Comparison of ENCODE assay signal across 28 cellular contexts in the genomic region with DNA sequence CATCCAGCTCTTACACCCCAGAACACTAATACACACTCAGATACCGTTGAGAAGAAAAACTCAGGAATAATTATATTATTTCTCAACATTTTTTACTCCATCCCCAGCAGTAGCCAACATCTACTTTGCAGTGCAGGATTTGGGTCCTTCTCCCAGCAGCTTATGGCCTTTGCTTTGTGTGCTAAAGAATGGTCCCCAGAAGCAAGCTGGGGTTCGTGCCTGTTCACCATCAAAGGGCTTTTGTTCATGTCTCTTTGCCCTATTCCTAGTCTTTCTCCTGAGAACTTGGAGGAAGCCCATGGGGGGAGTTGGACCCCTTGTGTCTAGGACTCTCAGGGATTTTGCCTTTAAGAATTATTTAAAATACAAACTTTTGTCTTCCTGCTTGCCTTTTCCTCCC.
"Had no signal": no experiment of that assay in that cellular context is flagged by ENCODE, and none has a peak within 500 bp of the region (broad histone marks: within the 10 kb centered on the region; RNA-seq: fewer than 3 reads in every experiment).

No MANE protein-coding gene starts in this region.

- H3K4me1 ChIP-seq: left lung, lower lobe of right lung, prostate gland, stomach, tibial artery, upper lobe of right lung had no signal

- H3K36me3 ChIP-seq: ovary, prostate gland, thoracic aorta, upper lobe of right lung had no signal

- H3K4me3 ChIP-seq: left lung, lower lobe of right lung, ovary, prostate gland, skin epidermis, stomach, thoracic aorta, tibial artery, upper lobe of right lung had no signal

- H3K9me3 ChIP-seq: lower lobe of right lung, ovary, prostate gland, thoracic aorta, tibial artery, upper lobe of right lung had no signal

- DNase-seq: immature natural killer cell; kidney; left colon; left lung; lower lobe of right lung; naive B cell; natural killer cell; nephron progenitor cell; ovary; retina; right cardiac atrium; stimulated activated CD4-positive, alpha-beta T cell treated with anti-CD3 and anti-CD28 coated beads, Interleukin-12 subunit alpha, Interleukin-12 subunit beta, amount 100 ng/mL, for 4 hours; stimulated activated CD4-positive, alpha-beta T cell treated with anti-CD3 and anti-CD28 coated beads, Interleukin-15, amount 100 ng/mL, for 24 hours; stimulated activated CD4-positive, alpha-beta T cell treated with anti-CD3 and anti-CD28 coated beads, Interleukin-2, amount 100 ng/mL, for 24 hours; stimulated activated CD4-positive, alpha-beta T cell treated with anti-CD3 and anti-CD28 coated beads, Interleukin-4, amount 100 ng/mL, for 1 hour; stimulated activated naive B cell treated with anti-CD40 and anti-IgM and Interleukin-4, amounts not matched to agents 10 μg/mL and 1 μg/mL and 100 μg/mL, for 72 hours; stimulated activated naive CD8-positive, alpha-beta T cell treated with anti-CD3 and anti-CD28 coated beads, Interleukin-15, Interleukin-2, amounts not matched to agents 100 U/mL and 50 U/mL, for 24 hours; stomach; tibial artery; trophoblast cell; upper lobe of right lung had no signal

- H3K27ac ChIP-seq: left lung, lower lobe of right lung, ovary, prostate gland, skin epidermis, stomach, thoracic aorta, tibial artery, upper lobe of right lung had no signal

- ATAC-seq: left colon; left lung; lower lobe of right lung; natural killer cell; right cardiac atrium; sciatic nerve; stimulated activated naive B cell treated with anti-CD40 and anti-IgM and Interleukin-4, amounts not matched to agents 10 μg/mL and 1 μg/mL and 100 μg/mL, for 72 hours; stimulated activated naive CD8-positive, alpha-beta T cell treated with anti-CD3 and anti-CD28 coated beads, Interleukin-15, Interleukin-2, amounts not matched to agents 100 U/mL and 50 U/mL, for 24 hours; upper lobe of right lung had no signal

- H3K36me3 Mint-ChIP-seq: natural killer cell had no signal

- H3K27me3 ChIP-seq: left lung, ovary, stomach, tibial artery, upper lobe of right lung had no signal

- H3K4me3 Mint-ChIP-seq: immature natural killer cell; memory B cell; naive B cell; natural killer cell; nephron progenitor cell; stimulated activated naive B cell treated with anti-CD40 and anti-IgM and Interleukin-4, amounts not matched to agents 10 μg/mL and 1 μg/mL and 100 μg/mL, for 72 hours had no signal

- H3K27ac Mint-ChIP-seq: immature natural killer cell; memory B cell; naive B cell; natural killer cell; nephron progenitor cell; stimulated activated naive B cell treated with anti-CD40 and anti-IgM and Interleukin-4, amounts not matched to agents 10 μg/mL and 1 μg/mL and 100 μg/mL, for 72 hours had no signal

- FAIRE-seq: islet of Langerhans, kidney, urothelium cell line had no signal

- H3K27me3 Mint-ChIP-seq: memory B cell; naive B cell; stimulated activated naive B cell treated with anti-CD40 and anti-IgM and Interleukin-4, amounts not matched to agents 10 μg/mL and 1 μg/mL and 100 μg/mL, for 72 hours had no signal

- H3K9me3 Mint-ChIP-seq: immature natural killer cell had no signal

- H3K4me1 Mint-ChIP-seq: nephron progenitor cell had no signal
